20 cellular contexts compared by ENCODE assay signal in the genomic region with DNA sequence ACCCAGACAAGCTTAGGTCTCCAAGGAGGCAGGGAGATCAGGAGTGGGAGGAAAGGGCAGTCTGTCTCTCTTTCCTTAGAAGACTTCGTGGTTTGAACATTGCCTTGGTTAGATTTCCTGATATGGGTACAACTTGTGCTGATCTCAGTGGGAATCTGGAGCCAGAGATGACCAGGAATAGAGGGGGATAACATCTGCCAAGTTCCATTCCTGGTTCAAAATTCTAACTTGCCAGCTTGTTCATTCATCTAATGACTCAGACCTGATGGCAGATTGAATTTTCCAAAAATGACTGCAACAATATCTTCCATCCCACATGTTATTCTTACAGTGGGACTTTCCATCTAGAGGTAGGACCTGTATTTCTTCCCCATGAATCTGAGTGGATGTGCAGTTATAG.
DNase-seq lines count a peak whose midpoint lies in the region; ATAC-seq and TF ChIP-seq lines count a peak whose summit lies in the region.
"Had no signal": no experiment of that assay in that cellular context is flagged by ENCODE, and none has a peak within 500 bp of the region (broad histone marks: within the 10 kb centered on the region; RNA-seq: fewer than 3 reads in every experiment).

No MANE protein-coding gene starts in this region.

- H3K27me3 Mint-ChIP-seq in T-helper 2 cell treated with Interferon-gamma antibody and Interleukin-4, amounts not matched to agents 5 μg/mL and 100 μg/mL, for 36 hours (ENCODE audit: low read depth), result peaks cover 5% of the 10 kb centered on the region
- peaks cover 17 to 25% of the 10 kb centered on the region in 2 donors for H3K27me3 Mint-ChIP-seq in natural killer cell treated with Interleukin-12 subunit alpha and Interleukin-12 subunit beta and Interleukin-15 and Interleukin-18, amount 100 ng/mL, for 72 hours

- intact Hi-C loops in esophagus squamous epithelium (cut with DNase I), result no loop called here

- WGBS in esophagus squamous epithelium, 2 donors, result 25 to 35% methylated on average over 1 of the region's 1 CpG

- no peak overlapping the region for H3K4me3 ChIP-seq in esophagus squamous epithelium
- H3K4me3 ChIP-seq: GM23248, K562, SJCRH30 had no signal

- H3K9me3 Mint-ChIP-seq in T-helper 2 cell treated with Interferon-gamma antibody and Interleukin-4, amounts not matched to agents 5 μg/mL and 100 μg/mL, for 36 hours, result no peaks in the 10 kb centered on the region
- no peaks in the 10 kb centered on the region for H3K9me3 Mint-ChIP-seq in natural killer cell treated with Interleukin-12 subunit alpha and Interleukin-12 subunit beta and Interleukin-15 and Interleukin-18, amount 100 ng/mL, for 72 hours

- no peak for ATAC-seq in GM21723 (IDR thresholded peaks at IDR 0.05; ENCODE audit: unreplicated experiment)
- no peak for ATAC-seq in natural killer cell treated with Interleukin-12 subunit alpha and Interleukin-12 subunit beta and Interleukin-15 and Interleukin-18, amount 100 ng/mL, for 72 hours
- ATAC-seq: HCT116, K562, PC-3 had no signal

- no peaks in the 10 kb centered on the region for H3K36me3 Mint-ChIP-seq in T-helper 2 cell treated with Interferon-gamma antibody and Interleukin-4, amounts not matched to agents 5 μg/mL and 100 μg/mL, for 36 hours (ENCODE audit: low read depth)
- H3K36me3 Mint-ChIP-seq in natural killer cell treated with Interleukin-12 subunit alpha and Interleukin-12 subunit beta and Interleukin-15 and Interleukin-18, amount 100 ng/mL, for 72 hours, result no peaks in the 10 kb centered on the region
- H3K36me3 Mint-ChIP-seq: CD14-positive monocyte had no signal

- no peak for TF ChIP-seq POLR2A in esophagus squamous epithelium (IDR thresholded peaks at IDR 0.05)

- H3K27ac ChIP-seq in esophagus squamous epithelium, result peak overlapping the region in 3 of 4 donors; percentile 7 to 81 (median 36)
- H3K27ac ChIP-seq: GM23248, SJCRH30 had no signal

- H3K4me1 Mint-ChIP-seq in T-helper 2 cell treated with Interferon-gamma antibody and Interleukin-4, amounts not matched to agents 5 μg/mL and 100 μg/mL, for 36 hours (ENCODE audit: low read depth), result no peaks in the 10 kb centered on the region
- H3K4me1 Mint-ChIP-seq in natural killer cell treated with Interleukin-12 subunit alpha and Interleukin-12 subunit beta and Interleukin-15 and Interleukin-18, amount 100 ng/mL, for 72 hours (ENCODE audit: low read depth in 2 of 2), result no peaks in the 10 kb centered on the region
- H3K4me1 Mint-ChIP-seq: CD14-positive monocyte had no signal

- no peak overlapping the region for H3K27ac Mint-ChIP-seq in T-helper 2 cell treated with Interferon-gamma antibody and Interleukin-4, amounts not matched to agents 5 μg/mL and 100 μg/mL, for 36 hours
- H3K27ac Mint-ChIP-seq in natural killer cell treated with Interleukin-12 subunit alpha and Interleukin-12 subunit beta and Interleukin-15 and Interleukin-18, amount 100 ng/mL, for 72 hours, result no peak overlapping the region
- H3K27ac Mint-ChIP-seq: CD14-positive monocyte had no signal

- no peaks in the 10 kb centered on the region for H3K9me3 ChIP-seq in esophagus squamous epithelium
- H3K9me3 ChIP-seq: SJCRH30 had no signal

- H3K4me3 Mint-ChIP-seq in T-helper 2 cell treated with Interferon-gamma antibody and Interleukin-4, amounts not matched to agents 5 μg/mL and 100 μg/mL, for 36 hours, result no peak overlapping the region
- no peak overlapping the region for H3K4me3 Mint-ChIP-seq in natural killer cell treated with Interleukin-12 subunit alpha and Interleukin-12 subunit beta and Interleukin-15 and Interleukin-18, amount 100 ng/mL, for 72 hours
- H3K4me3 Mint-ChIP-seq: CD14-positive monocyte had no signal

- peaks cover 0 to 16% (median 9%) of the 10 kb centered on the region in 3 donors for H3K4me1 ChIP-seq in esophagus squamous epithelium
- H3K4me1 ChIP-seq: SJCRH30 had no signal

- H3K36me3 ChIP-seq in esophagus squamous epithelium, result no peaks in the 10 kb centered on the region
- H3K36me3 ChIP-seq: SJCRH30 had no signal

- TF ChIP-seq CTCF in esophagus squamous epithelium (IDR thresholded peaks at IDR 0.05), result no peak

- H3K27me3 ChIP-seq in esophagus squamous epithelium, result peaks cover 0 to 15% (median 0%) of the 10 kb centered on the region in 4 donors
- H3K27me3 ChIP-seq: SJCRH30 had no signal

- peak; percentile 26 for DNase-seq in AG08395 (ENCODE audit: low spot score)
- peak; percentile 49 for DNase-seq in NCI-H446 treated with DMSO at 0.1 percent for 48 hours (lab: John Stamatoyannopoulos, UW)
- no peak for DNase-seq in esophagus squamous epithelium (lab: John Stamatoyannopoulos, UW)
- DNase-seq in stromal cell of bone marrow (ENCODE audit: low read depth), result peak; percentile 20
- no peak for DNase-seq in SW480 (ENCODE audit: low spot score)
- DNase-seq in T-helper 2 cell treated with Interferon-gamma antibody and Interleukin-4, amounts not matched to agents 5 μg/mL and 100 μg/mL, for 36 hours (ENCODE audit: low spot score), result no peak
- no peak for DNase-seq in natural killer cell treated with Interleukin-12 subunit alpha and Interleukin-12 subunit beta and Interleukin-15 and Interleukin-18, amount 100 ng/mL, for 72 hours (ENCODE audit: low spot score)
- DNase-seq: AML-193, COR-L47, GM23248, NCI-H1417 treated with DMSO at 0.1 percent for 48 hours, NCI-H2029, NCI-H2171, NCI-H774, SJCRH30 had no signal

Comparison
In these comparisons a context has a peak if more than half of its experiments do, and no peak if none do; other contexts are left out.
1. DNase-seq: peak in AG08395 (single experiment), NCI-H446 treated with DMSO at 0.1 percent for 48 hours (single experiment) and stromal cell of bone marrow (single experiment); none in esophagus squamous epithelium (single experiment), SW480 (single experiment), T-helper 2 cell treated with Interferon-gamma antibody and Interleukin-4, amounts not matched to agents 5 μg/mL and 100 μg/mL, for 36 hours (single experiment) and natural killer cell treated with Interleukin-12 subunit alpha and Interleukin-12 subunit beta and Interleukin-15 and Interleukin-18, amount 100 ng/mL, for 72 hours (single experiment).